Comparison of ENCODE assay signal across 8 cellular contexts in the genomic region with DNA sequence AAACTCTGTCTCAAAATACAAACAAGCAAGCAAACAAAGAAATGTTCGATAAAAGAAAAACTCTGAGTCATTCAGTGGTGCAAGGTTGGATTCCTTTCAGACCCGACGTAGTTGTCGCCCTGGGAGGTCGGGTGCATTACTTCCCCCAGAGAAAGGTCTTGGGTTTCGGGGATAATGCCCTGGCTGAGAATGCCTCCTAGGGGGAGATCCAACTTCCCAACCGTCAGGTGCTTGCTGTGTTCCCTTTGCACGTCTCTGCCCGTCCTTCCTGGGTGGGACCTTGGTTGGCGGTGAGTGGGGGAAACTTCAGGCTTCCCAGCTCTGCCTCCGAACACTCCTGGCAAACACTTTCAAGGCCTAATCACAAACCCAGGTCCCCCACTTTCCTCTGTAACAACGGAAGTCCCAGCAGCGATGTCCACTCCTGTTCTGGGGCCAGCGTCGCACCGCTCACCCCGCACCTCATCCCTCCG. TPM values are rescaled to one million over a fixed set of nuclear protein-coding genes. Genes with fewer than 3 reads are reported as not detected.
A peak's percentile ranks its signal among the peaks of the same experiment; 100 is the strongest.
DNase-seq lines count a peak whose midpoint lies in the region; ATAC-seq and TF ChIP-seq lines count a peak whose summit lies in the region.

No MANE protein-coding gene starts in this region.

- CTCF ChIA-PET in activated CD4-positive, alpha-beta T cell treated with anti-CD3 and anti-CD28 coated beads, Interleukin-2, amount 10 ng/mL, durations not matched to agents 7 days and 5 days (lab: Charles Lee), result interaction anchor here (0.8 to 2.1 kb wide), 6 partner anchors 11 to 31 kb away, joined by 3 to 12 read pairs (median 4); no protein-coding TSS in a partner anchor

- POLR2A ChIA-PET in activated CD4-positive, alpha-beta T cell treated with anti-CD3 and anti-CD28 coated beads, Interleukin-2, amount 10 ng/mL, durations not matched to agents 7 days and 5 days (lab: Charles Lee), result no interaction called here

- no peaks in the 10 kb centered on the region for H3K27me3 ChIP-seq in MG63
- H3K27me3 ChIP-seq in esophagus muscularis mucosa, result no peaks in the 10 kb centered on the region

- H3K27me3 Mint-ChIP-seq in activated CD4-positive, alpha-beta T cell treated with anti-CD3 and anti-CD28 coated beads, Interleukin-2, amount 10 ng/mL, durations not matched to agents 7 days and 5 days, result no peaks in the 10 kb centered on the region
- no peaks in the 10 kb centered on the region for H3K27me3 Mint-ChIP-seq in natural killer cell (ENCODE audit: low read depth in 2 of 2)

- no peaks in the 10 kb centered on the region for H3K9me3 Mint-ChIP-seq in activated CD4-positive, alpha-beta T cell treated with anti-CD3 and anti-CD28 coated beads, Interleukin-2, amount 10 ng/mL, durations not matched to agents 7 days and 5 days
- no peaks in the 10 kb centered on the region for H3K9me3 Mint-ChIP-seq in natural killer cell

- WGBS in esophagus muscularis mucosa, result under 1% methylated on average over 17 of the region's 18 CpGs

- H3K4me3 ChIP-seq in MG63, result peak overlapping the region; percentile 97
- H3K4me3 ChIP-seq in esophagus muscularis mucosa, result peak overlapping the region; percentile 69 to 85 (median 78)

- peaks cover 54% of the 10 kb centered on the region for H3K4me1 Mint-ChIP-seq in activated CD4-positive, alpha-beta T cell treated with anti-CD3 and anti-CD28 coated beads, Interleukin-2, amount 10 ng/mL, durations not matched to agents 7 days and 5 days
- H3K4me1 Mint-ChIP-seq in natural killer cell, result peaks cover 23 to 40% of the 10 kb centered on the region in 2 donors

- TF ChIP-seq POLR2A in esophagus muscularis mucosa (IDR thresholded peaks at IDR 0.05; ENCODE audit: low read depth), result no peak

- no peak for TF ChIP-seq EP300 in esophagus muscularis mucosa (IDR thresholded peaks at IDR 0.05)

- H3K9me3 ChIP-seq in MG63, result no peaks in the 10 kb centered on the region
- no peaks in the 10 kb centered on the region for H3K9me3 ChIP-seq in esophagus muscularis mucosa

- TF ChIP-seq CTCF in esophagus muscularis mucosa (IDR thresholded peaks at IDR 0.05) (no peak), natural killer cell (IDR thresholded peaks at IDR 0.05) (no peak)

- H3K36me3 Mint-ChIP-seq in activated CD4-positive, alpha-beta T cell treated with anti-CD3 and anti-CD28 coated beads, Interleukin-2, amount 10 ng/mL, durations not matched to agents 7 days and 5 days (ENCODE audit: low read depth), result peaks cover 29% of the 10 kb centered on the region
- H3K36me3 Mint-ChIP-seq in natural killer cell, result no peaks in the 10 kb centered on the region

- H3K4me3 Mint-ChIP-seq in activated CD4-positive, alpha-beta T cell treated with anti-CD3 and anti-CD28 coated beads, Interleukin-2, amount 10 ng/mL, durations not matched to agents 7 days and 5 days, result peak overlapping the region; percentile 96
- peak overlapping the region; percentile 84 for H3K4me3 Mint-ChIP-seq in natural killer cell

- peaks cover 15 to 30% (median 24%) of the 10 kb centered on the region in 4 donors for H3K4me1 ChIP-seq in esophagus muscularis mucosa

- intact Hi-C loops in esophagus muscularis mucosa (cut with DNase I) (no loop called here), natural killer cell (cut with micrococcal nuclease) (loop anchor here (5.0 kb wide), 1 partner anchor 856 kb away; a partner anchor contains a TSS)

- DNase-seq in AG20443 (ENCODE audit: low spot score) (peak; percentile 50), MG63 (peak; percentile 24), esophagus muscularis mucosa (ENCODE audit: extremely low spot score) (no peak), natural killer cell (no peak), middle frontal gyrus (ENCODE audit: extremely low spot score, low spot score) (no peak)
- no peak for DNase-seq in activated CD4-positive, alpha-beta T cell treated with anti-CD3 and anti-CD28 coated beads, Interleukin-2, amount 10 ng/mL, durations not matched to agents 7 days and 5 days

- peak overlapping the region; percentile 98 for H3K27ac Mint-ChIP-seq in activated CD4-positive, alpha-beta T cell treated with anti-CD3 and anti-CD28 coated beads, Interleukin-2, amount 10 ng/mL, durations not matched to agents 7 days and 5 days
- H3K27ac Mint-ChIP-seq in natural killer cell, result peak overlapping the region; percentile 72 to 76

- peaks cover 2% of the 10 kb centered on the region for H3K36me3 ChIP-seq in MG63
- H3K36me3 ChIP-seq in esophagus muscularis mucosa, result peaks cover 0 to under 1% (median 0%) of the 10 kb centered on the region in 4 donors

- ATAC-seq in GM19351 (IDR thresholded peaks at IDR 0.05; ENCODE audit: unreplicated experiment) (peak; percentile 26), natural killer cell (no peak), HG02973 (IDR thresholded peaks at IDR 0.05; ENCODE audit: unreplicated experiment) (no peak)

- H3K27ac ChIP-seq in esophagus muscularis mucosa (replicated peaks in 1 of 4), result peak overlapping the region; percentile 80 to 88 (median 84)

RNA-seq across cellular contexts. Expression of a gene that starts 0.6 kb away (rescaled TPM):
- 127 and 137 TPM in 2 replicates for total RNA-seq in MG63 (2014; rRNA removed; shearing (Covaris generic); ENCODE audit: low replicate concordance)
- total RNA-seq in activated CD4-positive, alpha-beta T cell treated with anti-CD3 and anti-CD28 coated beads, Interleukin-2, amount 10 ng/mL, durations not matched to agents 7 days and 5 days, result 100 to 1,000 TPM; 125 to 158 TPM
- 100 to 1,000 TPM in 2 of 4 donors, 10 to 100 TPM in 2; 74.3 to 117 (median 91.5) TPM for total RNA-seq in esophagus muscularis mucosa
- 10 to 100 TPM; 27.0 to 36.0 (median 33.7) TPM for total RNA-seq in natural killer cell

RNA-seq across cellular contexts. Expression of a gene that starts 0.7 kb away (rescaled TPM):
- 1.8 and 2.4 TPM in 2 replicates for total RNA-seq in MG63 (2014; rRNA removed; shearing (Covaris generic); ENCODE audit: low replicate concordance)
- 1 to 10 TPM; 7.0 to 8.1 TPM for total RNA-seq in activated CD4-positive, alpha-beta T cell treated with anti-CD3 and anti-CD28 coated beads, Interleukin-2, amount 10 ng/mL, durations not matched to agents 7 days and 5 days
- total RNA-seq in esophagus muscularis mucosa (10 to 100 TPM; 12.3 to 16.6 (median 13.1) TPM), natural killer cell (10 to 100 TPM; 12.3 to 14.3 (median 13.2) TPM)

Comparison
In these comparisons a context has a peak if more than half of its experiments do, and no peak if none do; other contexts are left out.
1. DNase-seq: peak in AG20443 (single experiment) and MG63 (single experiment); none in activated CD4-positive, alpha-beta T cell treated with anti-CD3 and anti-CD28 coated beads, Interleukin-2, amount 10 ng/mL, durations not matched to agents 7 days and 5 days (single experiment), esophagus muscularis mucosa (single experiment), natural killer cell (single experiment) and middle frontal gyrus (single experiment).